In the genomic region with DNA sequence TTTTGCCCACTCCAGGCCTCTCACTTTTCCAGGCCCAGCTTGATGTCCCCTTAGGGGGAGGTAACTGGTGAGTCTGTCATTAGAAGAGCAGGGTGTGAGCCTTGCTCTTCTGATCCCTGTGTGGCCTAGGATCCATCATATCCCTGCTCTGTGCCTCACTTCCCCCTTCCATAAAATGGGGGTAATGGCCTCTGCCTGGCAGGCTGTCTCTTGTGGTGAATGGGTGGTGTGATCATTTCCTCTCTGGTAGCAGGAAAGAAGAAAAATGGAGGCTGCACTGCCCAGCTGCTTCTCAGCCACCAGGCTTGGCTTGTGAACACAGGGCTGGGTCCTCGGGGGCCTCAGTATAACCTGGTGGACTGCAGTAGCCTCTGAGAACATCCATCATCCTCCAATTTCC, we compare ENCODE assay signal across 10 cellular contexts. TPM values are rescaled to one million over a fixed set of nuclear protein-coding genes. Genes with fewer than 3 reads are reported as not detected.
DNase-seq lines count a peak whose midpoint lies in the region; ATAC-seq and TF ChIP-seq lines count a peak whose summit lies in the region.
"Had no signal": no experiment of that assay in that cellular context is flagged by ENCODE, and none has a peak within 500 bp of the region (broad histone marks: within the 10 kb centered on the region; RNA-seq: fewer than 3 reads in every experiment).

No MANE protein-coding gene starts in this region.

- ATAC-seq in omental fat pad (ENCODE audit: low FRiP score), result no peak

- H3K4me3 ChIP-seq in AG04449 (ENCODE audit: low read depth, low read length) (peak overlapping the region; percentile 81), neuronal stem cell (ENCODE audit: low read length in 2 of 2) (no peak overlapping the region), BE2C (ENCODE audit: low read depth, low read length) (no peak overlapping the region)

- H3K79me1 ChIP-seq in neuronal stem cell (ENCODE audit: low read depth, low read length), result peaks cover 55% of the 10 kb centered on the region

- H3K9ac ChIP-seq in neuronal stem cell (ENCODE audit: low read depth, low read length, poor library complexity), result no peak overlapping the region

- peak overlapping the region; percentile 74 for H2AK5ac ChIP-seq in neuronal stem cell (ENCODE audit: low read depth, low read length)

- H3K4ac ChIP-seq in neuronal stem cell (ENCODE audit: low read length), result no peak overlapping the region

- H3K4me2 ChIP-seq in neuronal stem cell (ENCODE audit: insufficient read depth, low read length, poor library complexity, severe bottlenecking), result peak overlapping the region; percentile 13

- no peak for DNase-seq in AG04449 (ENCODE audit: low read depth, low spot score)
- DNase-seq in dermis blood vessel endothelial cell, result peak; percentile 54
- no peak for DNase-seq in neuronal stem cell (ENCODE audit: low spot score)
- DNase-seq in BE2C, result no peak
- no peak for DNase-seq in activated CD4-positive, CD25-positive, alpha-beta regulatory T cell (lab: John Stamatoyannopoulos, UW)
- no peak for DNase-seq in DMS 273 (lab: John Stamatoyannopoulos, UW; ENCODE audit: unreplicated experiment)
- DNase-seq in omental fat pad (ENCODE audit: low spot score), result no peak
- DNase-seq: activated CD4-positive, alpha-beta T cell treated with anti-CD3 and anti-CD28 coated beads for 4 hours; NCI-H524 treated with DMSO at 0.1 percent for 48 hours had no signal

- POLR2A ChIA-PET in AG04449 (lab: Yijun Ruan, JAX), result interaction anchor here (3.2 kb wide), 1 partner anchor 13 kb away, joined by 17 read pairs; no protein-coding TSS in a partner anchor

- H2BK120ac ChIP-seq in neuronal stem cell (ENCODE audit: low read depth, low read length), result peak overlapping the region; percentile 25

- H2BK12ac ChIP-seq in neuronal stem cell (ENCODE audit: low read length), result no peak overlapping the region

- peak overlapping the region; percentile 38 for H3K27ac ChIP-seq in KOPT-K1 (ENCODE audit: low read depth, low read length, poor library complexity, severe bottlenecking)
- H3K27ac ChIP-seq in neuronal stem cell (replicated peaks; ENCODE audit: low read length), result no peak overlapping the region

- peak overlapping the region; percentile 35 for H3K23ac ChIP-seq in neuronal stem cell (ENCODE audit: low read depth, low read length, poor library complexity)

- H3K27me3 ChIP-seq in neuronal stem cell (ENCODE audit: control insufficient read depth in 3 of 3, insufficient read depth in 3 of 3, low read depth in 1 of 3, low read length in 3 of 3) (no peaks in the 10 kb centered on the region), BE2C (no peaks in the 10 kb centered on the region)

- peak overlapping the region; percentile 78 for H2BK15ac ChIP-seq in neuronal stem cell (ENCODE audit: low read length)

- no peak for TF ChIP-seq CTCF in AG04449 (IDR thresholded peaks at IDR 0.05; ENCODE audit: insufficient read depth, low read length, missing control alignments)
- no peak for TF ChIP-seq CTCF in BE2C (IDR thresholded peaks at IDR 0.05; ENCODE audit: low read depth, low read length)
- no peak for TF ChIP-seq CTCF in omental fat pad (IDR thresholded peaks at IDR 0.05)

- peaks cover 46 to 66% of the 10 kb centered on the region in 2 donors for H3K4me1 ChIP-seq in neuronal stem cell (ENCODE audit: control insufficient read depth in 2 of 2, insufficient read depth in 1 of 2, low read depth in 1 of 2, low read length in 2 of 2)
- H3K4me1 ChIP-seq in BE2C, result no peaks in the 10 kb centered on the region

- H2BK5ac ChIP-seq in neuronal stem cell (ENCODE audit: low read length), result peak overlapping the region; percentile 45

- no peak overlapping the region for H2AFZ ChIP-seq in neuronal stem cell (ENCODE audit: low read length)

- no peaks in the 10 kb centered on the region for H3K9me3 ChIP-seq in KOPT-K1 (ENCODE audit: insufficient read depth, low read length, poor library complexity, severe bottlenecking)
- H3K9me3 ChIP-seq in neuronal stem cell (replicated peaks in 1 of 2; ENCODE audit: control insufficient read depth in 2 of 2, insufficient read depth in 1 of 2, low read depth in 1 of 2, low read length in 2 of 2), result peaks cover 0 to 11% of the 10 kb centered on the region in 2 donors
- no peaks in the 10 kb centered on the region for H3K9me3 ChIP-seq in BE2C

- no CpG with 5 or more reads among the region's 1 CpG for WGBS in neuronal stem cell (ENCODE audit: extremely low coverage in 2 of 2, insufficient read length in 2 of 2, insufficient replicate concordance in 1 of 2), 2 donors

- CTCF ChIA-PET in AG04449 (lab: Yijun Ruan, JAX), result interaction anchor here (1.0 to 28.8 kb wide), 8 partner anchors 10 to 80 kb away, joined by 3 to 605 read pairs (median 11); no protein-coding TSS in a partner anchor

- H4K91ac ChIP-seq in neuronal stem cell (ENCODE audit: low read depth, low read length, poor library complexity), result no peak overlapping the region

- peak overlapping the region; percentile 65 for H3K18ac ChIP-seq in neuronal stem cell (ENCODE audit: low read length)

- H3K14ac ChIP-seq in neuronal stem cell (ENCODE audit: low read length), result no peak overlapping the region

- H3K36me3 ChIP-seq in KOPT-K1 (ENCODE audit: insufficient read depth, low read length) (no peaks in the 10 kb centered on the region), neuronal stem cell (replicated peaks in 1 of 2; ENCODE audit: control insufficient read depth in 2 of 2, insufficient read depth in 2 of 2, low read length in 2 of 2) (peaks cover 17 to 79% of the 10 kb centered on the region in 2 donors), BE2C (no peaks in the 10 kb centered on the region; the same call in 1 of the 2 replicates)

- no peak overlapping the region for H4K8ac ChIP-seq in neuronal stem cell (ENCODE audit: low read depth, low read length)

RNA-seq across cellular contexts. Expression of gene ARHGEF17, which starts 5.6 kb away (rescaled TPM):
- 25.0 and 55.4 TPM in 2 replicates for total RNA-seq in dermis blood vessel endothelial cell
- 40.1 TPM for polyA plus RNA-seq in neuronal stem cell (2013, experiment 1 of 2)
- 38.9 TPM for polyA plus RNA-seq in neuronal stem cell (2013, experiment 2 of 2)
- 78.2 TPM for polyA plus RNA-seq in BE2C (2012; ENCODE audit: insufficient read depth, insufficient read length, low read depth)
- total RNA-seq in omental fat pad, result 10 to 100 TPM; 27.3 to 80.7 (median 31.9) TPM

RNA-seq across cellular contexts. Expression of gene P2RY6, which starts 41.5 kb away (rescaled TPM):
- total RNA-seq in dermis blood vessel endothelial cell (0.05 TPM in 1 of 2 replicates, not detected in the other), omental fat pad (1 to 10 TPM; 1.0 to 4.2 (median 2.4) TPM)
- polyA plus RNA-seq in neuronal stem cell (2013, experiment 1 of 2), result 0.14 TPM
- 0.17 TPM for polyA plus RNA-seq in neuronal stem cell (2013, experiment 2 of 2)
- 6.5 TPM for polyA plus RNA-seq in BE2C (2012; ENCODE audit: insufficient read depth, insufficient read length, low read depth)
